In the genomic region with DNA sequence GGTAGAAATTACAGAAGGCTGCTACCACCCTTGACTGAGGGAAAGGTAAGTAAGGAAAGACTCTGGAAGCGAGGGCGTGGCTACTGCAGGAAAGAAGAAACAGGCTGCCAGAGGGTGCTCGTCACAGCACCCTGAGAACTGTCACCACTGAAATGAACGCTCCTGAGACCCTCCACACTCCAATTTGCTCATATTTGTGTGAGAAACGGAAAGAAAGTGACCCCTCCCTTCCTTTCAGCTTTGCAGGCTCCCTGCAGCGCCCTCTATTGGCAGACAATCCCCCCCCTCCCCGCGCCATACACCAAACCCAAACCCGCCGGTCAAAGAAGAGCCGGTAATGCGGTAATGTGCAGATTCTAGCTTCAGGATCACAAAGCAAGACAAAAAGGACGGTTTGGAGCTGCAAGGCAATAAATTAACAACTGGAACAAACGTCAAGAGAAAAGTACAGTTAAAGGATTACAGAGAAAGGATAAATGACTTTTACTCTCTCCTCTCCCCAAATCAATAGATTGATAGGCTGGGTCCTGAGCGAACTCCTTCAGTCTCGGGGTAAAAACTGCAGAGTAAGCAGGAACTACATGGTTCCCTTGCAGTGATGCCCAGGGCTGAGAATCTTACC, we compare ENCODE assay signal across 8 cellular contexts. TPM values are rescaled to one million over a fixed set of nuclear protein-coding genes. Genes with fewer than 3 reads are reported as not detected.
DNase-seq lines count a peak whose midpoint lies in the region; ATAC-seq, FAIRE-seq and TF ChIP-seq lines count a peak whose summit lies in the region.

No MANE protein-coding gene starts in this region.

- H3K27ac ChIP-seq in OCI-LY3 (ENCODE audit: low read length) = no peak overlapping the region
- peak overlapping the region; percentile 55 for H3K27ac ChIP-seq in cingulate gyrus (ENCODE audit: low read depth, low read length)
- no peak overlapping the region for H3K27ac ChIP-seq in left lung

- ATAC-seq in left lung (peak; percentile 87), GM21423 (IDR thresholded peaks at IDR 0.05; ENCODE audit: unreplicated experiment) (no peak)

- no peaks in the 10 kb centered on the region for H3K9me3 ChIP-seq in OCI-LY3 (ENCODE audit: insufficient read depth, low read length)
- no peaks in the 10 kb centered on the region for H3K9me3 ChIP-seq in left lung

- H3K36me3 ChIP-seq in OCI-LY3 (replicated peaks; ENCODE audit: low read depth, low read length) = peaks cover 5% of the 10 kb centered on the region
- no peaks in the 10 kb centered on the region for H3K36me3 ChIP-seq in left lung

- H2AFZ ChIP-seq in OCI-LY3 (ENCODE audit: low read depth, low read length) = no peak overlapping the region

- no peaks in the 10 kb centered on the region for H3K79me2 ChIP-seq in OCI-LY3 (ENCODE audit: low read length)

- H3K4me1 ChIP-seq in OCI-LY3 (ENCODE audit: low read length) (peaks cover 21% of the 10 kb centered on the region), left lung (peaks cover 0 to 12% of the 10 kb centered on the region in 2 donors)

- DNase-seq in GM12892 (ENCODE audit: insufficient read length) = no peak
- DNase-seq in left lung = peak; percentile 54 to 74
- peak; percentile 13 to 15 for DNase-seq in stimulated activated CD8-positive, alpha-beta memory T cell treated with anti-CD3 and anti-CD28 coated beads, Interleukin-15, amount 100 ng/mL, for 48 hours (ENCODE audit: low read depth in 2 of 2)
- DNase-seq in NCI-H2196 (lab: John Stamatoyannopoulos, UW; ENCODE audit: unreplicated experiment) = no peak
- no peak for DNase-seq in NCI-H2029 (lab: John Stamatoyannopoulos, UW)

- peak overlapping the region; percentile 52 for H3K4me3 ChIP-seq in OCI-LY3 (ENCODE audit: low read length)
- no peak overlapping the region for H3K4me3 ChIP-seq in left lung

- TF ChIP-seq CTCF in OCI-LY3 (IDR thresholded peaks at IDR 0.05; ENCODE audit: low read depth, low read length) (peak; percentile 71), left lung (IDR thresholded peaks at IDR 0.05) (peak; percentile 49 to 62)

- intact Hi-C loops in left lung (cut with DNase I) = no loop called here

- H4K20me1 ChIP-seq in OCI-LY3 (ENCODE audit: insufficient read depth, low read length) = peaks cover 7% of the 10 kb centered on the region; the same call in 1 of the 2 replicates

- TF ChIP-seq POLR2A in GM12892 (IDR thresholded peaks at IDR 0.05; ENCODE audit: low read depth, low read length) = no peak

- H3K9ac ChIP-seq in OCI-LY3 (ENCODE audit: low read length) = 0 out of 2 replicates have a peak overlapping the region, but pooled peaks have one; percentile 14

- H3K27me3 ChIP-seq in OCI-LY3 (ENCODE audit: low read depth, low read length) = no peaks in the 10 kb centered on the region
- H3K27me3 ChIP-seq in left lung = peaks cover 3 to 16% of the 10 kb centered on the region in 2 donors

- H3K4me2 ChIP-seq in OCI-LY3 (ENCODE audit: low read length) = peak overlapping the region; percentile 78

- FAIRE-seq in GM12892 (lab: Jason Lieb, UNC) = peak; percentile 86

RNA-seq across cellular contexts. Expression of gene STEAP1B, which starts 47.7 kb away (rescaled TPM):
- polyA plus RNA-seq in GM12892 (2012; ENCODE audit: missing spikeins) = 0.53 TPM
- total RNA-seq in left lung = 1 to 10 TPM in 1 of 2 donors, under 1 TPM in 1; 0.85 to 1.3 TPM

Comparison
In these comparisons a context has a peak if more than half of its experiments do, and no peak if none do; other contexts are left out.
1. DNase-seq: peak in left lung (2 of 2) and stimulated activated CD8-positive, alpha-beta memory T cell treated with anti-CD3 and anti-CD28 coated beads, Interleukin-15, amount 100 ng/mL, for 48 hours (2 of 2); none in GM12892 (single experiment), NCI-H2196 (single experiment) and NCI-H2029 (single experiment).